1 cellular context compared by ENCODE assay signal in genomic region chr9:116860509-116861120, GRCh38.
TF ChIP-seq lines count a peak whose summit lies in the region.

No MANE protein-coding gene starts in this region.

TF ChIP-seq in WTC11, 78 proteins besides CTCF, POLR2A, EP300 and RAD21 (continued from another document):
- TF ChIP-seq ZNF532 (CRISPR knock-in tag; IDR thresholded peaks at IDR 0.05; ENCODE audit: borderline replicate concordance) (no peak), ATF6 (CRISPR knock-in tag; IDR thresholded peaks at IDR 0.05) (no peak), JAZF1 (CRISPR knock-in tag; IDR thresholded peaks at IDR 0.05) (no peak), NFYB (CRISPR knock-in tag; conservative IDR thresholded peaks at IDR 0.05; ENCODE audit: low read depth) (no peak), RORB (CRISPR knock-in tag; IDR thresholded peaks at IDR 0.05) (no peak), E2F5 (CRISPR knock-in tag; IDR thresholded peaks at IDR 0.05) (no peak), ZNF121 (CRISPR knock-in tag; IDR thresholded peaks at IDR 0.05) (no peak), SP1 (CRISPR knock-in tag; conservative IDR thresholded peaks at IDR 0.05) (no peak), NR1H2 (CRISPR knock-in tag; IDR thresholded peaks at IDR 0.05) (no peak), ZSCAN18 (CRISPR knock-in tag; IDR thresholded peaks at IDR 0.05) (no peak), RELA (CRISPR knock-in tag; IDR thresholded peaks at IDR 0.05; ENCODE audit: borderline replicate concordance) (no peak), GRHL2 (CRISPR knock-in tag; IDR thresholded peaks at IDR 0.05; ENCODE audit: insufficient replicate concordance, severe bottlenecking) (no peak), STAT6 (CRISPR knock-in tag; conservative IDR thresholded peaks at IDR 0.05; ENCODE audit: low read depth) (no peak), JUN (CRISPR knock-in tag; IDR thresholded peaks at IDR 0.05) (no peak)
